8 cellular contexts compared by ENCODE assay signal in genomic region chr4:74623041-74623440, GRCh38.
A peak's percentile ranks its signal among the peaks of the same experiment; 100 is the strongest.
DNase-seq lines count a peak whose midpoint lies in the region; ATAC-seq, FAIRE-seq and TF ChIP-seq lines count a peak whose summit lies in the region.

No MANE protein-coding gene starts in this region.

- no peaks in the 10 kb centered on the region for H3K36me3 Mint-ChIP-seq in MCF 10A (ENCODE audit: insufficient read depth, unreplicated experiment)
- no peaks in the 10 kb centered on the region for H3K36me3 Mint-ChIP-seq in activated CD8-positive, alpha-beta memory T cell treated with anti-CD3 and anti-CD28 coated beads, Interleukin-2, amount 10 ng/mL, durations not matched to agents 7 days and 5 days

- no peaks in the 10 kb centered on the region for H3K9me3 Mint-ChIP-seq in MCF 10A (ENCODE audit: unreplicated experiment)
- H3K9me3 Mint-ChIP-seq in activated CD8-positive, alpha-beta memory T cell treated with anti-CD3 and anti-CD28 coated beads, Interleukin-2, amount 10 ng/mL, durations not matched to agents 7 days and 5 days (ENCODE audit: low read depth): no peaks in the 10 kb centered on the region

- peak overlapping the region; percentile 69 for H2BK120ac ChIP-seq in mesenchymal stem cell (ENCODE audit: low read depth, low read length)

- DNase-seq in A549 (ENCODE audit: low read depth in 1 of 2, low spot score in 1 of 2) (peak; percentile 33 to 88), NCI-H345 treated with DMSO at 0.1 percent for 48 hours (lab: John Stamatoyannopoulos, UW; ENCODE audit: unreplicated experiment) (peak; percentile 17), MCF 10A (ENCODE audit: unreplicated experiment) (peak; percentile 74), mesenchymal stem cell (peak; percentile 70), GM19240 (ENCODE audit: insufficient read length, low spot score) (no peak)
- no peak for DNase-seq in activated CD8-positive, alpha-beta memory T cell treated with anti-CD3 and anti-CD28 coated beads, Interleukin-2, amount 10 ng/mL, durations not matched to agents 7 days and 5 days

- H3K4me3 ChIP-seq in A549: no peak overlapping the region
- H3K4me3 ChIP-seq in mesenchymal stem cell (ENCODE audit: insufficient read depth in 1 of 2, low read depth in 1 of 2, low read length in 2 of 2): no peak overlapping the region

- no peak overlapping the region for H3K14ac ChIP-seq in mesenchymal stem cell (ENCODE audit: low read length in 2 of 2)

- no peak overlapping the region for H4K91ac ChIP-seq in mesenchymal stem cell (ENCODE audit: low read length)

- ATAC-seq in A549 (peak; percentile 45 to 49; a peak in 3 of 6 replicates), HG02763 (IDR thresholded peaks at IDR 0.05; ENCODE audit: unreplicated experiment) (peak; percentile 74)
- ATAC-seq in activated CD8-positive, alpha-beta memory T cell treated with anti-CD3 and anti-CD28 coated beads, Interleukin-2, amount 10 ng/mL, durations not matched to agents 7 days and 5 days: no peak

- no peaks in the 10 kb centered on the region for H3K27me3 ChIP-seq in mesenchymal stem cell (ENCODE audit: control insufficient read depth in 1 of 2, insufficient read depth in 1 of 2, low read length in 2 of 2)

- peaks cover 94% of the 10 kb centered on the region for H3K4me1 ChIP-seq in A549
- peaks cover 2% of the 10 kb centered on the region for H3K4me1 ChIP-seq in mesenchymal stem cell (ENCODE audit: control insufficient read depth, insufficient read depth, low read depth, low read length)

- H3K36me3 ChIP-seq in mesenchymal stem cell (ENCODE audit: control insufficient read depth in 1 of 2, insufficient read depth in 2 of 2, low read depth in 1 of 2, low read length in 2 of 2): no peaks in the 10 kb centered on the region

- H3K27ac ChIP-seq in A549 (peak overlapping the region; percentile 89 to 96), mesenchymal stem cell (ENCODE audit: low read length, poor library complexity, severe bottlenecking) (no peak overlapping the region)

- H2AFZ ChIP-seq in mesenchymal stem cell (ENCODE audit: low read depth, low read length): no peak overlapping the region

- no TSS peak for BruUV-seq in MCF 10A (replicated peaks; lab: Mats Ljungman, UMichigan)

- peak overlapping the region in 1 of 2 experiments; percentile 76 for H3K18ac ChIP-seq in mesenchymal stem cell (ENCODE audit: low read depth in 1 of 2, low read length in 2 of 2)

- H2BK12ac ChIP-seq in mesenchymal stem cell (ENCODE audit: low read length in 2 of 2): peak overlapping the region; percentile 40 to 44

- peak overlapping the region; percentile 59 for H4K8ac ChIP-seq in mesenchymal stem cell (ENCODE audit: low read length)

- WGBS in A549 (ENCODE audit: missing lambda C conversion rate): 1% methylated on average over 3 of the region's 3 CpGs
- WGBS in mesenchymal stem cell: 64% methylated on average over 2 of the region's 3 CpGs

- no peak overlapping the region for H2BK5ac ChIP-seq in mesenchymal stem cell (ENCODE audit: low read depth, low read length, poor library complexity, severe bottlenecking)

- peak overlapping the region; percentile 70 for H3K4me2 ChIP-seq in A549
- H3K4me2 ChIP-seq in mesenchymal stem cell (ENCODE audit: low read length, poor library complexity, severe bottlenecking): no peak overlapping the region

- TF ChIP-seq EP300 in A549 (IDR thresholded peaks at IDR 0.05): no peak

- H2AK5ac ChIP-seq in mesenchymal stem cell (ENCODE audit: low read length, severe bottlenecking): no peak overlapping the region

- POLR2A ChIA-PET in A549 (lab: Yijun Ruan, JAX): interaction anchor here (0.9 to 1.9 kb wide), 4 partner anchors 165 to 258 kb away, joined by 3 to 8 read pairs (median 4); partner anchors contain the start of gene EREG
- POLR2A ChIA-PET in MCF 10A (lab: Yijun Ruan, JAX): interaction anchor here (0.7 to 1.9 kb wide), 9 partner anchors 8 to 91 kb away, joined by 3 to 5 read pairs (median 4); no protein-coding TSS in a partner anchor

- H3K27ac Mint-ChIP-seq in MCF 10A (ENCODE audit: low read depth, unreplicated experiment): no peak overlapping the region
- H3K27ac Mint-ChIP-seq in activated CD8-positive, alpha-beta memory T cell treated with anti-CD3 and anti-CD28 coated beads, Interleukin-2, amount 10 ng/mL, durations not matched to agents 7 days and 5 days: no peak overlapping the region

- no peak for FAIRE-seq in A549 (lab: Jason Lieb, UNC)

- H3K4ac ChIP-seq in mesenchymal stem cell (ENCODE audit: low read depth in 1 of 2, low read length in 2 of 2): peak overlapping the region in 1 of 2 experiments; percentile 29

- CTCF ChIA-PET in A549 (lab: Yijun Ruan, JAX) (interaction anchor here (0.6 to 3.9 kb wide), 26 partner anchors 10 to 304 kb away, joined by 3 to 29 read pairs (median 3); no protein-coding TSS in a partner anchor), MCF 10A (lab: Yijun Ruan, JAX) (interaction anchor here (0.6 to 5.6 kb wide), 19 partner anchors 10 to 252 kb away, joined by 3 to 49 read pairs (median 4); no protein-coding TSS in a partner anchor)
- CTCF ChIA-PET in activated CD8-positive, alpha-beta memory T cell treated with anti-CD3 and anti-CD28 coated beads, Interleukin-2, amount 10 ng/mL, durations not matched to agents 7 days and 5 days (lab: Charles Lee): interaction anchor here (0.9 to 1.0 kb wide), 2 partner anchors 12 to 245 kb away, joined by 3 read pairs; no protein-coding TSS in a partner anchor

- H3K23ac ChIP-seq in mesenchymal stem cell (ENCODE audit: low read length in 2 of 2): no peak overlapping the region

- no peaks in the 10 kb centered on the region for H3K27me3 Mint-ChIP-seq in MCF 10A (ENCODE audit: insufficient read depth, unreplicated experiment)
- H3K27me3 Mint-ChIP-seq in activated CD8-positive, alpha-beta memory T cell treated with anti-CD3 and anti-CD28 coated beads, Interleukin-2, amount 10 ng/mL, durations not matched to agents 7 days and 5 days: peaks cover 6% of the 10 kb centered on the region

- H3K4me3 Mint-ChIP-seq in MCF 10A (ENCODE audit: unreplicated experiment): no peak overlapping the region
- H3K4me3 Mint-ChIP-seq in activated CD8-positive, alpha-beta memory T cell treated with anti-CD3 and anti-CD28 coated beads, Interleukin-2, amount 10 ng/mL, durations not matched to agents 7 days and 5 days: no peak overlapping the region

- TF ChIP-seq CTCF in A549 (IDR thresholded peaks at IDR 0.05) (peak; percentile 72), GM12872 (IDR thresholded peaks at IDR 0.05; ENCODE audit: insufficient read depth, low read depth, low read length) (peak; percentile 62; the same call in 2 of the 3 replicates), MCF 10A (IDR thresholded peaks at IDR 0.05; ENCODE audit: unreplicated experiment) (peak; percentile 47)

- no peak overlapping the region for H2BK15ac ChIP-seq in mesenchymal stem cell (ENCODE audit: low read depth, poor library complexity, severe bottlenecking)

- TF ChIP-seq RAD21 in A549 (conservative IDR thresholded peaks at IDR 0.05 in 1 of 2, IDR thresholded peaks at IDR 0.05 in 1 of 2): peak; percentile 89 to 90

- peaks cover 52% of the 10 kb centered on the region for H3K4me1 Mint-ChIP-seq in MCF 10A (ENCODE audit: insufficient read depth, unreplicated experiment)
- no peaks in the 10 kb centered on the region for H3K4me1 Mint-ChIP-seq in activated CD8-positive, alpha-beta memory T cell treated with anti-CD3 and anti-CD28 coated beads, Interleukin-2, amount 10 ng/mL, durations not matched to agents 7 days and 5 days

- no peaks in the 10 kb centered on the region for H3K9me3 ChIP-seq in A549
- H3K9me3 ChIP-seq in mesenchymal stem cell (ENCODE audit: control insufficient read depth, low read length): no peaks in the 10 kb centered on the region

- intact Hi-C loops in MCF 10A (cut with micrococcal nuclease): loop anchor here (1.0 to 2.0 kb wide), 5 partner anchors 87 to 302 kb away; no protein-coding TSS in a partner anchor

- H3K9ac ChIP-seq in mesenchymal stem cell (ENCODE audit: low read length): no peak overlapping the region

- TF ChIP-seq POLR2A in A549 (IDR thresholded peaks at IDR 0.05; ENCODE audit: low read length): no peak

- H3K79me1 ChIP-seq in mesenchymal stem cell (replicated peaks; ENCODE audit: low read length, poor library complexity, severe bottlenecking): no peaks in the 10 kb centered on the region

TF ChIP-seq in A549, 52 proteins besides CTCF, POLR2A, EP300 and RAD21 (continues in another document):
- TF ChIP-seq MAX (IDR thresholded peaks at IDR 0.05) (no peak), FOSB (CRISPR knock-in tag; IDR thresholded peaks at IDR 0.05) (no peak), E2F6 (IDR thresholded peaks at IDR 0.05; ENCODE audit: borderline replicate concordance, low read depth) (no peak), TP53 (CRISPR knock-in tag; IDR thresholded peaks at IDR 0.05) (no peak), ELK1 (IDR thresholded peaks at IDR 0.05; ENCODE audit: low read depth, low read length) (no peak), MAFK (IDR thresholded peaks at IDR 0.05; ENCODE audit: partially characterized antibody) (peak; percentile 25), PBX3 (IDR thresholded peaks at IDR 0.05) (no peak)

Comparison
In these comparisons a context has a peak if more than half of its experiments do, and no peak if none do; other contexts are left out.
1. DNase-seq: peak in A549 (2 of 2), NCI-H345 treated with DMSO at 0.1 percent for 48 hours (single experiment), MCF 10A (single experiment) and mesenchymal stem cell (single experiment); none in GM19240 (single experiment) and activated CD8-positive, alpha-beta memory T cell treated with anti-CD3 and anti-CD28 coated beads, Interleukin-2, amount 10 ng/mL, durations not matched to agents 7 days and 5 days (single experiment).
2. Peak in every context shown above with its lines, with median percentiles within 50 percentile points of each other: CTCF ChIP-seq.